ENCODE assay signal across 13 cellular contexts in the genomic region with DNA sequence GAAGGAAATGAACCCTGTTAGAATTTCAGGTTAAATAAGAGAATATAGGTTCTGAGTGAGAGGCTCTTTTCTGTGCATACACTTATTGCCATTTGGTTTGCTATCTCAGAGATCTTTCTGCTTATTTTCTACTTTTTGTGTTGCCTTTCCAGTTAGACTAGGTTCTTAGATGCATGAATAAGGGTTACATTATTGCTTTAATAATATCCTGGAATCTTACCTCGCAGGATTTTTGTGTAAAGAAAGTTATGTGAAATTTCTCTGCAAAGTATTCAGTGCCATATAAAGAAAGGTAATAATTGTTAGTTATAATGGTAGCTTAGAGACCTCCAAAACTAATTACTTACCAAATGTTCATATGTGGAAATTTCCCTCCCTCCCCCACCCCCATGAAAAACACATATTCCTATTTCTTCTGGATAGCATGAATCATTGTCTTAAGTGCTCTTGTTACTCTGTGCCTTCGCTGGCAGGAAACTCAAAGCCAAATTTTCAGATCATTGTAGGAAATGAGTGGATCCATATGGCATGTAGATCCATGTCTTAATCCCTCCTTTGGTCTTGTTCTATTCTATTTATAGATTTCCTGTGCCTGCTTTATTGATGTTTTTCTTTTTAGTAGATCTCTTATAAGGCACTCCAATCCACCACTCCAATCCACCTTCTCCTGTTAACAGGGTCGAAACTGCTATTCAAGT. TPM values are rescaled to one million over a fixed set of nuclear protein-coding genes. Genes with fewer than 3 reads are reported as not detected.
DNase-seq lines count a peak whose midpoint lies in the region; ATAC-seq and TF ChIP-seq lines count a peak whose summit lies in the region.
"Had no signal": no experiment of that assay in that cellular context is flagged by ENCODE, and none has a peak within 500 bp of the region (broad histone marks: within the 10 kb centered on the region; RNA-seq: fewer than 3 reads in every experiment).

No MANE protein-coding gene starts in this region.

- H3K27ac ChIP-seq in left lung (peak overlapping the region; percentile 26 to 53), ascending aorta (no peak overlapping the region)
- H3K27ac ChIP-seq: heart left ventricle had no signal

- peak; percentile 17 for ATAC-seq in left lung
- no peak for ATAC-seq in HG03139 (IDR thresholded peaks at IDR 0.05; ENCODE audit: unreplicated experiment)
- ATAC-seq: heart left ventricle had no signal

- DNase-seq in AG20443 (ENCODE audit: low spot score): peak; percentile 49
- DNase-seq in LHCN-M2 (ENCODE audit: low read depth): peak; percentile 83
- peak; percentile 81 for DNase-seq in astrocyte of the spinal cord (ENCODE audit: low read depth, low spot score)
- no peak for DNase-seq in left lung
- no peak for DNase-seq in Kasumi-1 (lab: John Stamatoyannopoulos, UW)
- DNase-seq in ascending aorta (ENCODE audit: low spot score in 2 of 2): no peak
- DNase-seq in activated T-helper 2 cell treated with anti-CD3 and anti-CD28 coated beads, Interferon-gamma antibody, Interleukin-2, Interleukin-4, amounts not matched to agents 10 μg/mL and 5 μg/mL and 100 μg/mL, durations not matched to agents 14 hours and 24 hours and 36 hours (ENCODE audit: low spot score): no peak
- DNase-seq: Calu3; heart left ventricle; NCI-H2081 treated with DMSO at 0.1 percent for 48 hours; stimulated activated CD4-positive, alpha-beta T cell treated with anti-CD3 and anti-CD28 coated beads, Interleukin-1b, Interleukin-23, amount 100 ng/mL, for 48 hours; SW 1271 had no signal

- no peaks in the 10 kb centered on the region for H3K9me3 Mint-ChIP-seq in activated T-helper 2 cell treated with anti-CD3 and anti-CD28 coated beads, Interferon-gamma antibody, Interleukin-2, Interleukin-4, amounts not matched to agents 10 μg/mL and 5 μg/mL and 100 μg/mL, durations not matched to agents 14 hours and 24 hours and 36 hours

- peaks cover 47% of the 10 kb centered on the region for H3K27me3 Mint-ChIP-seq in activated T-helper 2 cell treated with anti-CD3 and anti-CD28 coated beads, Interferon-gamma antibody, Interleukin-2, Interleukin-4, amounts not matched to agents 10 μg/mL and 5 μg/mL and 100 μg/mL, durations not matched to agents 14 hours and 24 hours and 36 hours (ENCODE audit: low read depth)

- in situ Hi-C loops in astrocyte of the spinal cord (cut with HindIII; ENCODE audit: low sequenced_read_pairs): no loop called here

- peaks cover 0 to 22% of the 10 kb centered on the region in 2 donors for H3K4me1 ChIP-seq in left lung
- peaks cover 0 to 11% of the 10 kb centered on the region in 2 donors for H3K4me1 ChIP-seq in ascending aorta

- H3K27ac Mint-ChIP-seq in activated T-helper 2 cell treated with anti-CD3 and anti-CD28 coated beads, Interferon-gamma antibody, Interleukin-2, Interleukin-4, amounts not matched to agents 10 μg/mL and 5 μg/mL and 100 μg/mL, durations not matched to agents 14 hours and 24 hours and 36 hours: no peak overlapping the region

- no peaks in the 10 kb centered on the region for H3K36me3 Mint-ChIP-seq in activated T-helper 2 cell treated with anti-CD3 and anti-CD28 coated beads, Interferon-gamma antibody, Interleukin-2, Interleukin-4, amounts not matched to agents 10 μg/mL and 5 μg/mL and 100 μg/mL, durations not matched to agents 14 hours and 24 hours and 36 hours (ENCODE audit: low read depth)

- H3K4me3 ChIP-seq in astrocyte of the spinal cord (ENCODE audit: low read depth, low read length): no peak overlapping the region
- no peak overlapping the region for H3K4me3 ChIP-seq in left lung
- H3K4me3 ChIP-seq in ascending aorta: no peak overlapping the region
- H3K4me3 ChIP-seq: heart left ventricle had no signal

- H3K36me3 ChIP-seq in left lung: no peaks in the 10 kb centered on the region
- no peaks in the 10 kb centered on the region for H3K36me3 ChIP-seq in ascending aorta
- H3K36me3 ChIP-seq: heart left ventricle had no signal

- H3K4me1 Mint-ChIP-seq in activated T-helper 2 cell treated with anti-CD3 and anti-CD28 coated beads, Interferon-gamma antibody, Interleukin-2, Interleukin-4, amounts not matched to agents 10 μg/mL and 5 μg/mL and 100 μg/mL, durations not matched to agents 14 hours and 24 hours and 36 hours (ENCODE audit: low read depth): peaks cover 21% of the 10 kb centered on the region

- no peaks in the 10 kb centered on the region for H3K9me3 ChIP-seq in left lung
- no peaks in the 10 kb centered on the region for H3K9me3 ChIP-seq in ascending aorta
- H3K9me3 ChIP-seq: heart left ventricle had no signal

- H3K27me3 ChIP-seq in left lung (peaks cover 0 to 38% of the 10 kb centered on the region in 2 donors), ascending aorta (no peaks in the 10 kb centered on the region)
- H3K27me3 ChIP-seq: heart left ventricle had no signal

- TF ChIP-seq CTCF in astrocyte of the spinal cord (IDR thresholded peaks at IDR 0.05; ENCODE audit: low read depth, low read length) (no peak), left lung (IDR thresholded peaks at IDR 0.05) (no peak), ascending aorta (IDR thresholded peaks at IDR 0.05) (no peak)

- intact Hi-C loops in left lung (cut with DNase I) (loop anchor here in 1 of 2 donors (10.0 kb wide), 1 partner anchor 60 kb away; no protein-coding TSS in a partner anchor), ascending aorta (cut with DNase I) (loop anchor here (10.0 kb wide), 1 partner anchor 800 kb away; no protein-coding TSS in a partner anchor)
- intact Hi-C loops in activated T-helper 2 cell treated with anti-CD3 and anti-CD28 coated beads, Interferon-gamma antibody, Interleukin-2, Interleukin-4, amounts not matched to agents 10 μg/mL and 5 μg/mL and 100 μg/mL, durations not matched to agents 14 hours and 24 hours and 36 hours (cut with micrococcal nuclease): loop anchor here (5.0 kb wide), 1 partner anchor 142 kb away; no protein-coding TSS in a partner anchor

- no peak overlapping the region for H3K4me3 Mint-ChIP-seq in activated T-helper 2 cell treated with anti-CD3 and anti-CD28 coated beads, Interferon-gamma antibody, Interleukin-2, Interleukin-4, amounts not matched to agents 10 μg/mL and 5 μg/mL and 100 μg/mL, durations not matched to agents 14 hours and 24 hours and 36 hours (ENCODE audit: low read depth)

RNA-seq across cellular contexts. Expression of gene APBA1, which starts 2.7 kb away (rescaled TPM):
- total RNA-seq in LHCN-M2 (2014; rRNA removed) (3.1 TPM in 2 replicates), left lung (1 to 10 TPM; 2.4 to 2.5 TPM), ascending aorta (8.7 TPM)
- 6.4 TPM for polyA plus RNA-seq in LHCN-M2 (2012)
- total RNA-seq in activated T-helper 2 cell treated with anti-CD3 and anti-CD28 coated beads, Interferon-gamma antibody, Interleukin-2, Interleukin-4, amounts not matched to agents 10 μg/mL and 5 μg/mL and 100 μg/mL, durations not matched to agents 14 hours and 24 hours and 36 hours: 0.98 and 0.99 TPM in 2 replicates

Comparison
In these comparisons a context has a peak if more than half of its experiments do, and no peak if none do; other contexts are left out.
1. DNase-seq: peak in AG20443 (single experiment), LHCN-M2 (single experiment) and astrocyte of the spinal cord (single experiment); none in left lung (0 of 2), Kasumi-1 (0 of 2), ascending aorta (0 of 2) and activated T-helper 2 cell treated with anti-CD3 and anti-CD28 coated beads, Interferon-gamma antibody, Interleukin-2, Interleukin-4, amounts not matched to agents 10 μg/mL and 5 μg/mL and 100 μg/mL, durations not matched to agents 14 hours and 24 hours and 36 hours (single experiment).
2. H3K27ac ChIP-seq: peak in left lung (2 of 2); none in ascending aorta (0 of 2).